ENCODE assay signal across 12 cellular contexts in genomic region chr1:165288301-165289120, GRCh38.
A peak's percentile ranks its signal among the peaks of the same experiment; 100 is the strongest.
DNase-seq lines count a peak whose midpoint lies in the region; ATAC-seq and TF ChIP-seq lines count a peak whose summit lies in the region.
"Had no signal": no experiment of that assay in that cellular context is flagged by ENCODE, and none has a peak within 500 bp of the region (broad histone marks: within the 10 kb centered on the region; RNA-seq: fewer than 3 reads in every experiment).

No MANE protein-coding gene starts in this region.

- H3K36me3 ChIP-seq in BE2C (no peaks in the 10 kb centered on the region), MG63 (no peaks in the 10 kb centered on the region)
- H3K36me3 ChIP-seq: upper lobe of right lung had no signal

- H3K9me3 ChIP-seq in BE2C, result no peaks in the 10 kb centered on the region
- no peaks in the 10 kb centered on the region for H3K9me3 ChIP-seq in MG63
- H3K9me3 ChIP-seq: upper lobe of right lung had no signal

- ATAC-seq in left colon (peak; percentile 72), HG03280 (IDR thresholded peaks at IDR 0.05; ENCODE audit: unreplicated experiment) (no peak), GM19455 (IDR thresholded peaks at IDR 0.05; ENCODE audit: unreplicated experiment) (no peak)
- ATAC-seq: effector memory CD8-positive, alpha-beta T cell; upper lobe of right lung had no signal

- intact Hi-C loops in left colon (cut with DNase I, micrococcal nuclease), result no loop called here

- H3K27me3 ChIP-seq in BE2C (peaks cover 11% of the 10 kb centered on the region), MG63 (no peaks in the 10 kb centered on the region)

- no peaks in the 10 kb centered on the region for H3K4me1 ChIP-seq in BE2C
- H3K4me1 ChIP-seq: upper lobe of right lung had no signal

- H3K4me3 ChIP-seq in BE2C (ENCODE audit: low read depth, low read length) (no peak overlapping the region), MG63 (no peak overlapping the region)
- H3K4me3 ChIP-seq: upper lobe of right lung had no signal

- no peak for TF ChIP-seq CTCF in BE2C (IDR thresholded peaks at IDR 0.05; ENCODE audit: low read depth, low read length)

- peak; percentile 17 for DNase-seq in BE2C
- peak; percentile 92 for DNase-seq in MG63
- DNase-seq in NCI-H524 treated with DMSO at 0.1 percent for 48 hours (lab: John Stamatoyannopoulos, UW), result peak; percentile 88
- peak; percentile 31 to 61 for DNase-seq in left colon
- DNase-seq in activated CD4-positive, CD25-positive, alpha-beta regulatory T cell treated with anti-CD3 and anti-CD28 coated beads, Interleukin-2, amount 50 U/mL, for 72 hours, result no peak
- DNase-seq in activated T-cell treated with anti-CD3 and anti-CD28 coated beads, Interleukin-2, amount 50 U/mL, for 48 hours, result no peak
- DNase-seq: activated CD4-positive, alpha-beta T cell treated with anti-CD3 and anti-CD28 coated beads, Interleukin-2, amount 50 U/mL, for 1 hour; activated naive CD8-positive, alpha-beta T cell treated with anti-CD3 and anti-CD28 coated beads, Interleukin-2, amount 10 ng/mL, durations not matched to agents 7 days and 5 days; effector memory CD8-positive, alpha-beta T cell; upper lobe of right lung had no signal

Comparison
In these comparisons a context has a peak if more than half of its experiments do, and no peak if none do; other contexts are left out.
1. DNase-seq: peak in BE2C (single experiment), MG63 (single experiment), NCI-H524 treated with DMSO at 0.1 percent for 48 hours (single experiment) and left colon (2 of 2); none in activated CD4-positive, CD25-positive, alpha-beta regulatory T cell treated with anti-CD3 and anti-CD28 coated beads, Interleukin-2, amount 50 U/mL, for 72 hours (single experiment) and activated T-cell treated with anti-CD3 and anti-CD28 coated beads, Interleukin-2, amount 50 U/mL, for 48 hours (0 of 2).